In genomic region chr15:76336254-76337046, GRCh38 we compare ENCODE assay signal across 1 cellular context.
TF ChIP-seq lines count a peak whose summit lies in the region.

ISL2 (plus strand) TSS chr15:76336773; CDS start chr15:76336884, 111 bp downstream.

TF ChIP-seq in HepG2, 621 proteins besides CTCF, POLR2A, EP300 and RAD21 (continued from another document and continues in another):
- TF ChIP-seq, protein P1, sequence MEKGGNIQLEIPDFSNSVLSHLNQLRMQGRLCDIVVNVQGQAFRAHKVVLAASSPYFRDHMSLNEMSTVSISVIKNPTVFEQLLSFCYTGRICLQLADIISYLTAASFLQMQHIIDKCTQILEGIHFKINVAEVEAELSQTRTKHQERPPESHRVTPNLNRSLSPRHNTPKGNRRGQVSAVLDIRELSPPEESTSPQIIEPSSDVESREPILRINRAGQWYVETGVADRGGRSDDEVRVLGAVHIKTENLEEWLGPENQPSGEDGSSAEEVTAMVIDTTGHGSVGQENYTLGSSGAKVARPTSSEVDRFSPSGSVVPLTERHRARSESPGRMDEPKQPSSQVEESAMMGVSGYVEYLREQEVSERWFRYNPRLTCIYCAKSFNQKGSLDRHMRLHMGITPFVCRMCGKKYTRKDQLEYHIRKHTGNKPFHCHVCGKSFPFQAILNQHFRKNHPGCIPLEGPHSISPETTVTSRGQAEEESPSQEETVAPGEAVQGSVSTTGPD (CRISPR knock-in tag; IDR thresholded peaks at IDR 0.05), result peak; percentile 62; the same call in 1 of the 2 replicates
- TF ChIP-seq, protein P2, sequence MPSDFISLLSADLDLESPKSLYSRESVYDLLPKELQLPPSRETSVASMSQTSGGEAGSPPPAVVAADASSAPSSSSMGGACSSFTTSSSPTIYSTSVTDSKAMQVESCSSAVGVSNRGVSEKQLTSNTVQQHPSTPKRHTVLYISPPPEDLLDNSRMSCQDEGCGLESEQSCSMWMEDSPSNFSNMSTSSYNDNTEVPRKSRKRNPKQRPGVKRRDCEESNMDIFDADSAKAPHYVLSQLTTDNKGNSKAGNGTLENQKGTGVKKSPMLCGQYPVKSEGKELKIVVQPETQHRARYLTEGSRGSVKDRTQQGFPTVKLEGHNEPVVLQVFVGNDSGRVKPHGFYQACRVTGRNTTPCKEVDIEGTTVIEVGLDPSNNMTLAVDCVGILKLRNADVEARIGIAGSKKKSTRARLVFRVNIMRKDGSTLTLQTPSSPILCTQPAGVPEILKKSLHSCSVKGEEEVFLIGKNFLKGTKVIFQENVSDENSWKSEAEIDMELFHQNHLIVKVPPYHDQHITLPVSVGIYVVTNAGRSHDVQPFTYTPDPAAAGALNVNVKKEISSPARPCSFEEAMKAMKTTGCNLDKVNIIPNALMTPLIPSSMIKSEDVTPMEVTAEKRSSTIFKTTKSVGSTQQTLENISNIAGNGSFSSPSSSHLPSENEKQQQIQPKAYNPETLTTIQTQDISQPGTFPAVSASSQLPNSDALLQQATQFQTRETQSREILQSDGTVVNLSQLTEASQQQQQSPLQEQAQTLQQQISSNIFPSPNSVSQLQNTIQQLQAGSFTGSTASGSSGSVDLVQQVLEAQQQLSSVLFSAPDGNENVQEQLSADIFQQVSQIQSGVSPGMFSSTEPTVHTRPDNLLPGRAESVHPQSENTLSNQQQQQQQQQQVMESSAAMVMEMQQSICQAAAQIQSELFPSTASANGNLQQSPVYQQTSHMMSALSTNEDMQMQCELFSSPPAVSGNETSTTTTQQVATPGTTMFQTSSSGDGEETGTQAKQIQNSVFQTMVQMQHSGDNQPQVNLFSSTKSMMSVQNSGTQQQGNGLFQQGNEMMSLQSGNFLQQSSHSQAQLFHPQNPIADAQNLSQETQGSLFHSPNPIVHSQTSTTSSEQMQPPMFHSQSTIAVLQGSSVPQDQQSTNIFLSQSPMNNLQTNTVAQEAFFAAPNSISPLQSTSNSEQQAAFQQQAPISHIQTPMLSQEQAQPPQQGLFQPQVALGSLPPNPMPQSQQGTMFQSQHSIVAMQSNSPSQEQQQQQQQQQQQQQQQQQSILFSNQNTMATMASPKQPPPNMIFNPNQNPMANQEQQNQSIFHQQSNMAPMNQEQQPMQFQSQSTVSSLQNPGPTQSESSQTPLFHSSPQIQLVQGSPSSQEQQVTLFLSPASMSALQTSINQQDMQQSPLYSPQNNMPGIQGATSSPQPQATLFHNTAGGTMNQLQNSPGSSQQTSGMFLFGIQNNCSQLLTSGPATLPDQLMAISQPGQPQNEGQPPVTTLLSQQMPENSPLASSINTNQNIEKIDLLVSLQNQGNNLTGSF (CRISPR knock-in tag; IDR thresholded peaks at IDR 0.05), result no peak
- TF ChIP-seq RARG (CRISPR knock-in tag; IDR thresholded peaks at IDR 0.05; ENCODE audit: low read depth) (no peak), ZNF17 (CRISPR knock-in tag; IDR thresholded peaks at IDR 0.05) (no peak), RFX5 (IDR thresholded peaks at IDR 0.05; ENCODE audit: low read depth, low read length) (no peak), ZNF407 (CRISPR knock-in tag; IDR thresholded peaks at IDR 0.05; ENCODE audit: not compliant biosample characterization) (no peak), FUBP1 (CRISPR knock-in tag; IDR thresholded peaks at IDR 0.05; ENCODE audit: borderline replicate concordance) (no peak), ZNF235 (CRISPR knock-in tag; IDR thresholded peaks at IDR 0.05; ENCODE audit: borderline replicate concordance) (no peak), HNF1A (IDR thresholded peaks at IDR 0.05; ENCODE audit: low read depth) (no peak; the same call in 1 of the 2 replicates), HNF1A (CRISPR knock-in tag; IDR thresholded peaks at IDR 0.05; ENCODE audit: borderline replicate concordance) (no peak), TOPORS (CRISPR knock-in tag; IDR thresholded peaks at IDR 0.05) (no peak), ZNF512B (CRISPR knock-in tag; IDR thresholded peaks at IDR 0.05; ENCODE audit: borderline replicate concordance) (peak; percentile 76; the same call in 1 of the 2 replicates)
- TF ChIP-seq, protein P3, sequence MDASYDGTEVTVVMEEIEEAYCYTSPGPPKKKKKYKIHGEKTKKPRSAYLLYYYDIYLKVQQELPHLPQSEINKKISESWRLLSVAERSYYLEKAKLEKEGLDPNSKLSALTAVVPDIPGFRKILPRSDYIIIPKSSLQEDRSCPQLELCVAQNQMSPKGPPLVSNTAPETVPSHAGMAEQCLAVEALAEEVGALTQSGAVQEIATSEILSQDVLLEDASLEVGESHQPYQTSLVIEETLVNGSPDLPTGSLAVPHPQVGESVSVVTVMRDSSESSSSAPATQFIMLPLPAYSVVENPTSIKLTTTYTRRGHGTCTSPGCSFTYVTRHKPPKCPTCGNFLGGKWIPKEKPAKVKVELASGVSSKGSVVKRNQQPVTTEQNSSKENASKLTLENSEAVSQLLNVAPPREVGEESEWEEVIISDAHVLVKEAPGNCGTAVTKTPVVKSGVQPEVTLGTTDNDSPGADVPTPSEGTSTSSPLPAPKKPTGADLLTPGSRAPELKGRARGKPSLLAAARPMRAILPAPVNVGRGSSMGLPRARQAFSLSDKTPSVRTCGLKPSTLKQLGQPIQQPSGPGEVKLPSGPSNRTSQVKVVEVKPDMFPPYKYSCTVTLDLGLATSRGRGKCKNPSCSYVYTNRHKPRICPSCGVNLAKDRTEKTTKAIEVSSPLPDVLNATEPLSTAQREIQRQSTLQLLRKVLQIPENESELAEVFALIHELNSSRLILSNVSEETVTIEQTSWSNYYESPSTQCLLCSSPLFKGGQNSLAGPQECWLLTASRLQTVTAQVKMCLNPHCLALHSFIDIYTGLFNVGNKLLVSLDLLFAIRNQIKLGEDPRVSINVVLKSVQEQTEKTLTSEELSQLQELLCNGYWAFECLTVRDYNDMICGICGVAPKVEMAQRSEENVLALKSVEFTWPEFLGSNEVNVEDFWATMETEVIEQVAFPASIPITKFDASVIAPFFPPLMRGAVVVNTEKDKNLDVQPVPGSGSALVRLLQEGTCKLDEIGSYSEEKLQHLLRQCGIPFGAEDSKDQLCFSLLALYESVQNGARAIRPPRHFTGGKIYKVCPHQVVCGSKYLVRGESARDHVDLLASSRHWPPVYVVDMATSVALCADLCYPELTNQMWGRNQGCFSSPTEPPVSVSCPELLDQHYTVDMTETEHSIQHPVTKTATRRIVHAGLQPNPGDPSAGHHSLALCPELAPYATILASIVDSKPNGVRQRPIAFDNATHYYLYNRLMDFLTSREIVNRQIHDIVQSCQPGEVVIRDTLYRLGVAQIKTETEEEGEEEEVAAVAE (CRISPR knock-in tag; IDR thresholded peaks at IDR 0.05; ENCODE audit: borderline replicate concordance), result peak; percentile 30; the same call in 1 of the 2 replicates
